ENCODE assay signal across 8 cellular contexts in genomic region chr3:169218314-169218983, GRCh38.
DNase-seq lines count a peak whose midpoint lies in the region; ATAC-seq and TF ChIP-seq lines count a peak whose summit lies in the region.

No MANE protein-coding gene starts in this region.

- no peaks in the 10 kb centered on the region for H3K36me3 ChIP-seq in aorta (ENCODE audit: control insufficient read depth in 1 of 2, insufficient read depth in 2 of 2, low read length in 1 of 2)
- no peaks in the 10 kb centered on the region for H3K36me3 ChIP-seq in CD8-positive, alpha-beta T cell (ENCODE audit: insufficient read depth, low read length)

- no peak overlapping the region for H3K27ac Mint-ChIP-seq in CD8-positive, alpha-beta T cell

- TF ChIP-seq CTCF in astrocyte of the cerebellum (IDR thresholded peaks at IDR 0.05; ENCODE audit: low read depth, low read length, missing control alignments): peak; percentile 93
- TF ChIP-seq CTCF in CD8-positive, alpha-beta T cell (IDR thresholded peaks at IDR 0.05): no peak

- POLR2A ChIA-PET in CD8-positive, alpha-beta T cell (lab: Charles Lee): no interaction called here

- H3K4me3 ChIP-seq in astrocyte of the cerebellum (ENCODE audit: low read depth, low read length) (no peak overlapping the region), aorta (ENCODE audit: low read length in 2 of 2) (no peak overlapping the region)
- H3K4me3 ChIP-seq in CD8-positive, alpha-beta T cell (ENCODE audit: low read depth, low read length): no peak overlapping the region

- H3K9me3 Mint-ChIP-seq in CD8-positive, alpha-beta T cell: no peaks in the 10 kb centered on the region

- in situ Hi-C loops in astrocyte of the cerebellum (cut with HindIII; ENCODE audit: low sequenced_read_pairs): no loop called here

- DNase-seq in DMS53 treated with DMSO at 0.1 percent for 48 hours (lab: John Stamatoyannopoulos, UW; ENCODE audit: unreplicated experiment) (peak; percentile 21), M059J (ENCODE audit: low read depth) (peak; percentile 84), astrocyte of the cerebellum (ENCODE audit: low read depth) (peak; percentile 63), kidney glomerular epithelial cell (lab: John Stamatoyannopoulos, UW) (peak; percentile 40), aorta (peak in 1 of 2 donors; percentile 55)
- no peak for DNase-seq in stimulated activated CD8-positive, alpha-beta memory T cell treated with anti-CD3 and anti-CD28 coated beads, Interleukin-4, amount 100 ng/mL, for 48 hours
- no peak for DNase-seq in CD8-positive, alpha-beta T cell

- no peak overlapping the region for H3K27ac ChIP-seq in aorta (ENCODE audit: low read depth in 1 of 2, low read length in 2 of 2)
- no peak overlapping the region for H3K27ac ChIP-seq in CD8-positive, alpha-beta T cell (ENCODE audit: low read depth, low read length)

- intact Hi-C loops in aorta (cut with DNase I): loop anchor here in 1 of 2 donors (5.0 to 10.0 kb wide), 2 partner anchors 64 to 449 kb away; no protein-coding TSS in a partner anchor
- intact Hi-C loops in CD8-positive, alpha-beta T cell (cut with DNase I, micrococcal nuclease): no loop called here

- H3K27me3 ChIP-seq in aorta (ENCODE audit: control insufficient read depth in 1 of 2, insufficient read depth in 2 of 2, low read length in 1 of 2): no peaks in the 10 kb centered on the region
- H3K27me3 ChIP-seq in CD8-positive, alpha-beta T cell (ENCODE audit: insufficient read depth, low read length): no peaks in the 10 kb centered on the region

- CTCF ChIA-PET in CD8-positive, alpha-beta T cell (lab: Charles Lee): no interaction called here

- H3K9me3 ChIP-seq in aorta (ENCODE audit: control insufficient read depth, low read length): no peaks in the 10 kb centered on the region
- H3K9me3 ChIP-seq in CD8-positive, alpha-beta T cell (ENCODE audit: low read length): no peaks in the 10 kb centered on the region

- no peaks in the 10 kb centered on the region for H3K4me1 Mint-ChIP-seq in CD8-positive, alpha-beta T cell (ENCODE audit: low read depth)

- H3K4me1 ChIP-seq in aorta (ENCODE audit: control insufficient read depth in 1 of 2, insufficient read depth in 2 of 2, low read length in 2 of 2): no peaks in the 10 kb centered on the region
- no peaks in the 10 kb centered on the region for H3K4me1 ChIP-seq in CD8-positive, alpha-beta T cell (ENCODE audit: insufficient read depth, low read length)

- no peaks in the 10 kb centered on the region for H3K27me3 Mint-ChIP-seq in CD8-positive, alpha-beta T cell (ENCODE audit: low read depth)

- peak; percentile 70 for ATAC-seq in aorta (ENCODE audit: low FRiP score)
- ATAC-seq in CD8-positive, alpha-beta T cell: no peak
- ATAC-seq in GM18519 (IDR thresholded peaks at IDR 0.05; ENCODE audit: low FRiP score, unreplicated experiment): no peak

- 59 to 65% methylated on average over 5 of the region's 5 CpGs for WGBS in aorta, 2 donors

- H3K4me3 Mint-ChIP-seq in CD8-positive, alpha-beta T cell: no peak overlapping the region

- H3K36me3 Mint-ChIP-seq in CD8-positive, alpha-beta T cell: no peaks in the 10 kb centered on the region

Comparison
In these comparisons a context has a peak if more than half of its experiments do, and no peak if none do; other contexts are left out.
1. DNase-seq: peak in DMS53 treated with DMSO at 0.1 percent for 48 hours (single experiment), M059J (single experiment), astrocyte of the cerebellum (single experiment) and kidney glomerular epithelial cell (single experiment); none in stimulated activated CD8-positive, alpha-beta memory T cell treated with anti-CD3 and anti-CD28 coated beads, Interleukin-4, amount 100 ng/mL, for 48 hours (single experiment) and CD8-positive, alpha-beta T cell (0 of 7).